In the genomic region with DNA sequence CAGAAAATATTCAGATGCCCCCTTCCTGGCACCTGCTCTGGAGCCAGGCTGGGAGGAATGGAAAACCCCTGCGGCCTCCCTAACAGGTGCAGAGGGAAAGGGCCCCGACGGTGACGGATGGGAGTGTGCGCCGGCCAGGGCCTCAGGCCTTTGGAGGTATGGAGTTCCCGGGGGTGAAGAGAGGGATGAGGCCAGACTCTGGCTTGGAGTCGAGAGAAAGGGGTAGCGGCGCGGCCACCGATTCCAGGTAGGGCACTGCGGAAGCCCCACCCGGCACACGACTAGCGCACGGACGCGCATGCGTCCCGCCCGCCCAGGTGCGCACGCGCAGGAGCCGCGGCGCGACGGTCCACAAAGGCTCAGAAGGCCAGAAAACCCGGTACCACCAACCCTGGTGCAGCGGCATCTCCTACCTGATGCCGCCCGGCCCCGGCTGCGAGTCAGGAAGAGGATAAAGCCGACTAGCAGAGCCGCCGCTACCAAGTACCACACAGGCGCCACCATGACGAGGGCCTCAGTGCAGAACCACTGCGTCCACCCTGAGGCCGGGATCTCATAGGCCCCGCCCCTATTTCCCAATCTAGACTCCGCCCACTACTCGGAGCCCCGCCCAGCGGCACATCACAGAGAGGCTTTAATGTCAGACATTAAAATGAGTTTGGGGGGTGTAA, we compare ENCODE assay signal across 8 cellular contexts. TPM values are rescaled to one million over a fixed set of nuclear protein-coding genes. Genes with fewer than 3 reads are reported as not detected.
DNase-seq lines count a peak whose midpoint lies in the region; ATAC-seq, FAIRE-seq and TF ChIP-seq lines count a peak whose summit lies in the region.

DDRGK1 (minus strand) TSS at position 559 of the 671 bp plus-strand sequence; CDS start at position 504, 55 bp downstream.

- CTCF ChIA-PET in AG04449 (lab: Yijun Ruan, JAX) = interaction anchor here (2.5 kb wide), 1 partner anchor 15 kb away, joined by 14 read pairs; no protein-coding TSS in a partner anchor

- DNase-seq in AG04449 (ENCODE audit: low read depth, low spot score) (no peak), NCI-H345 treated with DMSO at 0.1 percent for 48 hours (lab: John Stamatoyannopoulos, UW; ENCODE audit: unreplicated experiment) (peak; percentile 94), kidney (peak; percentile 93)
- peak; percentile 88 to 92 for DNase-seq in central memory CD8-positive, alpha-beta T cell (ENCODE audit: low spot score in 2 of 2)
- DNase-seq in stimulated activated CD4-positive, alpha-beta T cell treated with anti-CD3 and anti-CD28 coated beads, Interleukin-15, amount 100 ng/mL, for 1 hour (ENCODE audit: low read depth in 1 of 2, low spot score in 1 of 2) = peak; percentile 84 to 89

- intact Hi-C loops in kidney (cut with DNase I) = no loop called here

- H3K9ac ChIP-seq in kidney (ENCODE audit: low read length in 2 of 2) = peak within 1 kb of the TSS; percentile 83 to 93

- H3K4me1 ChIP-seq in kidney (ENCODE audit: control insufficient read depth in 1 of 2, insufficient read depth in 1 of 2, low read depth in 1 of 2, low read length in 2 of 2) = peaks cover 4 to 12% of the 10 kb centered on the region in 2 donors

- H3K4me1 Mint-ChIP-seq in central memory CD8-positive, alpha-beta T cell = peaks cover 21% of the 10 kb centered on the region

- no peak for FAIRE-seq in kidney (lab: Jason Lieb, UNC)

- H3K9me3 Mint-ChIP-seq in central memory CD8-positive, alpha-beta T cell = no peaks in the 10 kb centered on the region

- peaks cover 34% of the 10 kb centered on the region for H3K36me3 Mint-ChIP-seq in central memory CD8-positive, alpha-beta T cell (ENCODE audit: insufficient read depth)

- ATAC-seq in GM18873 (IDR thresholded peaks at IDR 0.05; ENCODE audit: low FRiP score, unreplicated experiment) (peak; percentile 66), HG03135 (IDR thresholded peaks at IDR 0.05; ENCODE audit: unreplicated experiment) (peak; percentile 73)
- ATAC-seq in activated CD4-positive, CD25-positive, alpha-beta regulatory T cell treated with anti-CD3 and anti-CD28 coated beads, Interleukin-2, amount 50 U/mL, for 24 hours = peak; percentile 86 to 88
- peak; percentile 80 for ATAC-seq in central memory CD8-positive, alpha-beta T cell (replicated peaks; ENCODE audit: extremely low read depth, poor library complexity, severe bottlenecking)

- peaks cover 8 to 9% of the 10 kb centered on the region in 2 donors for H3K36me3 ChIP-seq in kidney (ENCODE audit: control insufficient read depth in 1 of 2, insufficient read depth in 2 of 2, low read length in 2 of 2)

- H3K4me3 ChIP-seq in AG04449 (ENCODE audit: low read depth, low read length) (peak within 1 kb of the TSS; percentile 93), kidney (ENCODE audit: low read length in 2 of 2) (peak within 1 kb of the TSS; percentile 85 to 94)

- H3K27ac Mint-ChIP-seq in central memory CD8-positive, alpha-beta T cell (ENCODE audit: low read depth) = peak within 1 kb of the TSS; percentile 99

- no peaks in the 10 kb centered on the region for H3K27me3 Mint-ChIP-seq in central memory CD8-positive, alpha-beta T cell

- H3K9me3 ChIP-seq in kidney (ENCODE audit: control insufficient read depth in 1 of 2, low read length in 2 of 2) = no peaks in the 10 kb centered on the region

- peak within 1 kb of the TSS; percentile 86 to 91 for H3K27ac ChIP-seq in kidney (ENCODE audit: low read depth in 2 of 2, low read length in 2 of 2)

- no peak for TF ChIP-seq CTCF in AG04449 (IDR thresholded peaks at IDR 0.05; ENCODE audit: insufficient read depth, low read length, missing control alignments)
- no peak for TF ChIP-seq CTCF in kidney (IDR thresholded peaks at IDR 0.05; ENCODE audit: borderline replicate concordance, extremely low read depth, insufficient read depth)

- peak within 1 kb of the TSS; percentile 98 for H3K4me3 Mint-ChIP-seq in central memory CD8-positive, alpha-beta T cell

- POLR2A ChIA-PET in AG04449 (lab: Yijun Ruan, JAX) = interaction anchor here (1.2 kb wide), 1 partner anchor 35 kb away, joined by 5 read pairs; no protein-coding TSS in a partner anchor

RNA-seq across cellular contexts. Expression of gene DDRGK1, which starts in this region (rescaled TPM):
- total RNA-seq in kidney = 81.8 TPM
- 92.5 TPM for polyA plus RNA-seq in kidney (ENCODE audit: insufficient read depth, low read depth, low replicate concordance)
